2 cellular contexts compared by ENCODE assay signal in genomic region chr1:58687516-58687915, GRCh38.
TF ChIP-seq lines count a peak whose summit lies in the region.

No MANE protein-coding gene starts in this region.

TF ChIP-seq in GM12891, 5 proteins besides CTCF, POLR2A, EP300 and RAD21:
- TF ChIP-seq PAX5 (IDR thresholded peaks at IDR 0.05; ENCODE audit: insufficient read depth, low read length, severe bottlenecking), result no peak
- no peak for TF ChIP-seq POLR2AphosphoS5 (IDR thresholded peaks at IDR 0.05; ENCODE audit: low read depth, low read length)
- TF ChIP-seq TAF1 (IDR thresholded peaks at IDR 0.05; ENCODE audit: low read depth, low read length), result no peak
- TF ChIP-seq SPI1 (IDR thresholded peaks at IDR 0.05; ENCODE audit: low read depth, low read length), result no peak
- no peak for TF ChIP-seq POU2F2 (IDR thresholded peaks at IDR 0.05; ENCODE audit: low read depth, low read length)

TF ChIP-seq in H1, 55 proteins besides CTCF, POLR2A, EP300 and RAD21:
- TF ChIP-seq CBX5 (IDR thresholded peaks at IDR 0.05; ENCODE audit: low read depth, low read length), result no peak
- no peak for TF ChIP-seq SRF (IDR thresholded peaks at IDR 0.05; ENCODE audit: low read depth, low read length)
- TF ChIP-seq ATF3 (IDR thresholded peaks at IDR 0.05; ENCODE audit: insufficient read depth, low read depth, low read length), result no peak
- no peak for TF ChIP-seq SUZ12 (IDR thresholded peaks at IDR 0.05; ENCODE audit: low read length)
- TF ChIP-seq SP4 (IDR thresholded peaks at IDR 0.05; ENCODE audit: low read length), result no peak
- TF ChIP-seq CHD1 (IDR thresholded peaks at IDR 0.05; ENCODE audit: low read depth, low read length), result no peak
- no peak for TF ChIP-seq GTF2F1 (IDR thresholded peaks at IDR 0.05; ENCODE audit: borderline replicate concordance, low read depth, low read length)
- TF ChIP-seq E2F6 (IDR thresholded peaks at IDR 0.05), result no peak
